ENCODE assay signal across 8 cellular contexts in genomic region chr1:8862528-8862927, GRCh38. TPM values are rescaled to one million over a fixed set of nuclear protein-coding genes. Genes with fewer than 3 reads are reported as not detected.
DNase-seq lines count a peak whose midpoint lies in the region; ATAC-seq and TF ChIP-seq lines count a peak whose summit lies in the region.

No MANE protein-coding gene starts in this region.

- no peak for TF ChIP-seq POLR2A in adrenal gland (IDR thresholded peaks at IDR 0.05)
- TF ChIP-seq POLR2A in vagina (IDR thresholded peaks at IDR 0.05) = no peak

- H4K20me1 ChIP-seq in OCI-LY3 (ENCODE audit: insufficient read depth, low read length) = peaks cover 84% of the 10 kb centered on the region

- no peak overlapping the region for H3K4me2 ChIP-seq in OCI-LY3 (ENCODE audit: low read length)

- H3K27me3 ChIP-seq in OCI-LY3 (ENCODE audit: low read depth, low read length) = no peaks in the 10 kb centered on the region
- no peaks in the 10 kb centered on the region for H3K27me3 ChIP-seq in adrenal gland
- H3K27me3 ChIP-seq in vagina = no peaks in the 10 kb centered on the region

- H3K4me3 Mint-ChIP-seq in memory B cell = no peak overlapping the region

- H3K4me3 ChIP-seq in OCI-LY3 (ENCODE audit: low read length) (no peak overlapping the region), adrenal gland (no peak overlapping the region), vagina (no peak overlapping the region)

- H3K9me3 ChIP-seq in OCI-LY3 (ENCODE audit: insufficient read depth, low read length) (no peaks in the 10 kb centered on the region), adrenal gland (replicated peaks in 1 of 3) (no peaks in the 10 kb centered on the region), vagina (no peaks in the 10 kb centered on the region)

- peaks cover 3% of the 10 kb centered on the region for H3K4me1 Mint-ChIP-seq in memory B cell

- peaks cover 11% of the 10 kb centered on the region; the same call in 1 of the 2 replicates for H3K79me2 ChIP-seq in OCI-LY3 (ENCODE audit: low read length)

- no peaks in the 10 kb centered on the region for H3K9me3 Mint-ChIP-seq in memory B cell

- H3K27ac ChIP-seq in OCI-LY3 (ENCODE audit: low read length) (no peak overlapping the region), adrenal gland (no peak overlapping the region), vagina (no peak overlapping the region)

- H3K36me3 Mint-ChIP-seq in memory B cell = peaks cover 28% of the 10 kb centered on the region

- 76 to 89% (median 86%) methylated on average over 4 of the region's 4 CpGs for WGBS in adrenal gland, 4 donors

- TF ChIP-seq CTCF in OCI-LY3 (IDR thresholded peaks at IDR 0.05; ENCODE audit: low read depth, low read length) = peak; percentile 44
- peak; percentile 24 to 38 (median 36) for TF ChIP-seq CTCF in adrenal gland (IDR thresholded peaks at IDR 0.05)
- TF ChIP-seq CTCF in vagina (IDR thresholded peaks at IDR 0.05) = peak in 1 of 3 experiments; percentile 15

- H3K4me1 ChIP-seq in OCI-LY3 (ENCODE audit: low read length) (no peaks in the 10 kb centered on the region), adrenal gland (replicated peaks in 1 of 2) (peaks cover 12 to 22% of the 10 kb centered on the region in 2 donors), vagina (peaks cover 13% of the 10 kb centered on the region)

- H3K36me3 ChIP-seq in OCI-LY3 (replicated peaks; ENCODE audit: low read depth, low read length) (peaks cover 72% of the 10 kb centered on the region), adrenal gland (replicated peaks in 1 of 2) (peaks cover 0 to 96% of the 10 kb centered on the region in 2 donors), vagina (peaks cover 15 to 92% of the 10 kb centered on the region in 2 donors)

- intact Hi-C loops in adrenal gland (cut with DNase I) (loop anchor here in 1 of 2 donors (5.0 kb wide), 1 partner anchor 125 kb away; no protein-coding TSS in a partner anchor), vagina (cut with DNase I) (no loop called here)

- no peaks in the 10 kb centered on the region for H3K27me3 Mint-ChIP-seq in memory B cell

- no peak overlapping the region for H3K27ac Mint-ChIP-seq in memory B cell

- H3K9ac ChIP-seq in OCI-LY3 (ENCODE audit: low read length) = no peak overlapping the region

- H2AFZ ChIP-seq in OCI-LY3 (ENCODE audit: low read depth, low read length) = no peak overlapping the region

- DNase-seq in NCI-H510A treated with DMSO at 0.1 percent for 48 hours (lab: John Stamatoyannopoulos, UW) (peak; percentile 39), NCI-H510A (lab: John Stamatoyannopoulos, UW) (no peak), adrenal gland (no peak), memory B cell (ENCODE audit: low spot score in 2 of 2) (peak; percentile 33 to 38), vagina (ENCODE audit: extremely low spot score in 2 of 2) (no peak)

- ATAC-seq in memory B cell (ENCODE audit: low read depth) = peak; percentile 55
- no peak for ATAC-seq in HG03039 (IDR thresholded peaks at IDR 0.05; ENCODE audit: unreplicated experiment)
- ATAC-seq in GM18502 (IDR thresholded peaks at IDR 0.05; ENCODE audit: poor library complexity, unreplicated experiment) = no peak

RNA-seq across cellular contexts. Expression of gene ENO1, which starts 16.0 kb away (rescaled TPM):
- total RNA-seq in adrenal gland = 100 to 1,000 TPM; 419 to 751 (median 581) TPM
- polyA plus RNA-seq in adrenal gland = 100 to 1,000 TPM; 142 to 815 (median 215) TPM
- 558 TPM for total RNA-seq in vagina

RNA-seq across cellular contexts. Expression of gene RERE, which starts 45.1 kb away (rescaled TPM):
- total RNA-seq in adrenal gland = 100 to 1,000 TPM in 3 of 8 donors, 10 to 100 TPM in 5; 49.0 to 146 (median 81.4) TPM
- polyA plus RNA-seq in adrenal gland = 10 to 100 TPM; 33.4 to 75.9 (median 41.6) TPM
- total RNA-seq in vagina = 80.3 TPM

Comparison
In these comparisons a context has a peak if more than half of its experiments do, and no peak if none do; other contexts are left out.
1. DNase-seq: peak in NCI-H510A treated with DMSO at 0.1 percent for 48 hours (single experiment) and memory B cell (2 of 2); none in NCI-H510A (single experiment), adrenal gland (0 of 7) and vagina (0 of 2).